1 cellular context compared by ENCODE assay signal in genomic region chr3:45653205-45653604, GRCh38.
TF ChIP-seq lines count a peak whose summit lies in the region.

No MANE protein-coding gene starts in this region.

TF ChIP-seq in GM23338, 12 proteins besides CTCF, POLR2A, EP300 and RAD21 (continued from another document):
- TF ChIP-seq, protein P1, sequence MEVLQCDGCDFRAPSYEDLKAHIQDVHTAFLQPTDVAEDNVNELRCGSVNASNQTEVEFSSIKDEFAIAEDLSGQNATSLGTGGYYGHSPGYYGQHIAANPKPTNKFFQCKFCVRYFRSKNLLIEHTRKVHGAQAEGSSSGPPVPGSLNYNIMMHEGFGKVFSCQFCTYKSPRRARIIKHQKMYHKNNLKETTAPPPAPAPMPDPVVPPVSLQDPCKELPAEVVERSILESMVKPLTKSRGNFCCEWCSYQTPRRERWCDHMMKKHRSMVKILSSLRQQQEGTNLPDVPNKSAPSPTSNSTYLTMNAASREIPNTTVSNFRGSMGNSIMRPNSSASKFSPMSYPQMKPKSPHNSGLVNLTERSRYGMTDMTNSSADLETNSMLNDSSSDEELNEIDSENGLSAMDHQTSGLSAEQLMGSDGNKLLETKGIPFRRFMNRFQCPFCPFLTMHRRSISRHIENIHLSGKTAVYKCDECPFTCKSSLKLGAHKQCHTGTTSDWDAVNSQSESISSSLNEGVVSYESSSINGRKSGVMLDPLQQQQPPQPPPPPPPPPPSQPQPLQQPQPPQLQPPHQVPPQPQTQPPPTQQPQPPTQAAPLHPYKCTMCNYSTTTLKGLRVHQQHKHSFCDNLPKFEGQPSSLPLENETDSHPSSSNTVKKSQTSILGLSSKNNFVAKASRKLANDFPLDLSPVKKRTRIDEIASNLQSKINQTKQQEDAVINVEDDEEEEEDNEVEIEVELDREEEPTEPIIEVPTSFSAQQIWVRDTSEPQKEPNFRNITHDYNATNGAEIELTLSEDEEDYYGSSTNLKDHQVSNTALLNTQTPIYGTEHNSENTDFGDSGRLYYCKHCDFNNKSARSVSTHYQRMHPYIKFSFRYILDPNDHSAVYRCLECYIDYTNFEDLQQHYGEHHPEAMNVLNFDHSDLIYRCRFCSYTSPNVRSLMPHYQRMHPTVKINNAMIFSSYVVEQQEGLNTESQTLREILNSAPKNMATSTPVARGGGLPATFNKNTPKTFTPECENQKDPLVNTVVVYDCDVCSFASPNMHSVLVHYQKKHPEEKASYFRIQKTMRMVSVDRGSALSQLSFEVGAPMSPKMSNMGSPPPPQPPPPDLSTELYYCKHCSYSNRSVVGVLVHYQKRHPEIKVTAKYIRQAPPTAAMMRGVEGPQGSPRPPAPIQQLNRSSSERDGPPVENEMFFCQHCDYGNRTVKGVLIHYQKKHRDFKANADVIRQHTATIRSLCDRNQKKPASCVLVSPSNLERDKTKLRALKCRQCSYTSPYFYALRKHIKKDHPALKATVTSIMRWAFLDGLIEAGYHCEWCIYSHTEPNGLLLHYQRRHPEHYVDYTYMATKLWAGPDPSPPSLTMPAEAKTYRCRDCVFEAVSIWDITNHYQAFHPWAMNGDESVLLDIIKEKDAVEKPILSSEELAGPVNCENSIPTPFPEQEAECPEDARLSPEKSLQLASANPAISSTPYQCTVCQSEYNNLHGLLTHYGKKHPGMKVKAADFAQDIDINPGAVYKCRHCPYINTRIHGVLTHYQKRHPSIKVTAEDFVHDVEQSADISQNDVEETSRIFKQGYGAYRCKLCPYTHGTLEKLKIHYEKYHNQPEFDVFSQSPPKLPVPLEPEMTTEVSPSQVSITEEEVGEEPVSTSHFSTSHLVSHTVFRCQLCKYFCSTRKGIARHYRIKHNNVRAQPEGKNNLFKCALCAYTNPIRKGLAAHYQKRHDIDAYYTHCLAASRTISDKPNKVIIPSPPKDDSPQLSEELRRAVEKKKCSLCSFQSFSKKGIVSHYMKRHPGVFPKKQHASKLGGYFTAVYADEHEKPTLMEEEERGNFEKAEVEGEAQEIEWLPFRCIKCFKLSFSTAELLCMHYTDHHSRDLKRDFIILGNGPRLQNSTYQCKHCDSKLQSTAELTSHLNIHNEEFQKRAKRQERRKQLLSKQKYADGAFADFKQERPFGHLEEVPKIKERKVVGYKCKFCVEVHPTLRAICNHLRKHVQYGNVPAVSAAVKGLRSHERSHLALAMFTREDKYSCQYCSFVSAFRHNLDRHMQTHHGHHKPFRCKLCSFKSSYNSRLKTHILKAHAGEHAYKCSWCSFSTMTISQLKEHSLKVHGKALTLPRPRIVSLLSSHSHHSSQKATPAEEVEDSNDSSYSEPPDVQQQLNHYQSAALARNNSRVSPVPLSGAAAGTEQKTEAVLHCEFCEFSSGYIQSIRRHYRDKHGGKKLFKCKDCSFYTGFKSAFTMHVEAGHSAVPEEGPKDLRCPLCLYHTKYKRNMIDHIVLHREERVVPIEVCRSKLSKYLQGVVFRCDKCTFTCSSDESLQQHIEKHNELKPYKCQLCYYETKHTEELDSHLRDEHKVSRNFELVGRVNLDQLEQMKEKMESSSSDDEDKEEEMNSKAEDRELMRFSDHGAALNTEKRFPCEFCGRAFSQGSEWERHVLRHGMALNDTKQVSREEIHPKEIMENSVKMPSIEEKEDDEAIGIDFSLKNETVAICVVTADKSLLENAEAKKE (CRISPR knock-in tag; IDR thresholded peaks at IDR 0.05), result no peak
- TF ChIP-seq ZNF114 (CRISPR knock-in tag; IDR thresholded peaks at IDR 0.05) (no peak), JUNB (IDR thresholded peaks at IDR 0.05; ENCODE audit: unreplicated experiment) (no peak)
TF ChIP-seq in GM23338: peak in this region for 0.
